ENCODE assay signal across 8 cellular contexts in genomic region chr12:14416658-14417057, GRCh38. TPM values are rescaled to one million over a fixed set of nuclear protein-coding genes. Genes with fewer than 3 reads are reported as not detected.
A peak's percentile ranks its signal among the peaks of the same experiment; 100 is the strongest.
DNase-seq lines count a peak whose midpoint lies in the region; ATAC-seq, FAIRE-seq and TF ChIP-seq lines count a peak whose summit lies in the region.

No MANE protein-coding gene starts in this region.

- intact Hi-C loops in CD4-positive, alpha-beta memory T cell (cut with micrococcal nuclease) = loop anchor here (5.0 kb wide), 1 partner anchor 201 kb away; no protein-coding TSS in a partner anchor
- intact Hi-C loops in prostate gland (cut with DNase I) = no loop called here

- peaks cover 0 to 4% (median 2%) of the 10 kb centered on the region in 8 donors for H3K9me3 Mint-ChIP-seq in CD4-positive, alpha-beta memory T cell
- peaks cover 25% of the 10 kb centered on the region for H3K9me3 Mint-ChIP-seq in nephron

- peaks cover 16% of the 10 kb centered on the region in 2 donors for H3K36me3 Mint-ChIP-seq in CD4-positive, alpha-beta memory T cell
- peaks cover 42% of the 10 kb centered on the region for H3K36me3 Mint-ChIP-seq in nephron (ENCODE audit: low read depth)

- WGBS in prostate gland = 81% methylated on average over 1 of the region's 1 CpG

- no peak for FAIRE-seq in HTR-8/SVneo (lab: Jason Lieb, UNC)

- H3K4me1 Mint-ChIP-seq in CD4-positive, alpha-beta memory T cell = peaks cover 47 to 74% (median 59%) of the 10 kb centered on the region in 4 donors
- H3K4me1 Mint-ChIP-seq in nephron = peaks cover 12% of the 10 kb centered on the region

- peaks cover 84% of the 10 kb centered on the region for H3K4me1 ChIP-seq in CD4-positive, alpha-beta memory T cell (ENCODE audit: insufficient read depth, low read length)
- no peaks in the 10 kb centered on the region for H3K4me1 ChIP-seq in prostate gland (replicated peaks)

- TF ChIP-seq CTCF in nephron (IDR thresholded peaks at IDR 0.05; ENCODE audit: unreplicated experiment in 3 of 3) (no peak), prostate gland (IDR thresholded peaks at IDR 0.05) (no peak)

- CTCF ChIA-PET in CD4-positive, alpha-beta memory T cell (lab: Charles Lee; ENCODE audit: partially characterized antibody) = interaction anchor here (0.7 to 7.8 kb wide), 17 partner anchors 8 to 178 kb away, joined by 3 to 125 read pairs (median 5); partner anchors contain the start of gene ATF7IP

- peak overlapping the region; percentile 14 for H3K27ac ChIP-seq in CD4-positive, alpha-beta memory T cell (ENCODE audit: low read depth, low read length)
- H3K27ac ChIP-seq in prostate gland = no peak overlapping the region

- ATAC-seq in GM19328 (IDR thresholded peaks at IDR 0.05; ENCODE audit: unreplicated experiment) = no peak

- H3K27ac Mint-ChIP-seq in CD4-positive, alpha-beta memory T cell = peak overlapping the region; percentile 60 to 88 (median 80)
- peak overlapping the region; percentile 89 to 98 (median 97) for H3K27ac Mint-ChIP-seq in nephron

- H3K4me3 ChIP-seq in CD4-positive, alpha-beta memory T cell (ENCODE audit: low read length in 2 of 2) = no peak overlapping the region
- H3K4me3 ChIP-seq in prostate gland = no peak overlapping the region

- no peaks in the 10 kb centered on the region for H3K27me3 Mint-ChIP-seq in CD4-positive, alpha-beta memory T cell
- H3K27me3 Mint-ChIP-seq in nephron (ENCODE audit: low read depth) = no peaks in the 10 kb centered on the region

- peaks cover 11% of the 10 kb centered on the region for H3K36me3 ChIP-seq in CD4-positive, alpha-beta memory T cell (ENCODE audit: insufficient read depth, low read length)
- H3K36me3 ChIP-seq in prostate gland = no peaks in the 10 kb centered on the region

- POLR2A ChIA-PET in CD4-positive, alpha-beta memory T cell (lab: Charles Lee; ENCODE audit: partially characterized antibody) = interaction anchor here (0.6 to 11.5 kb wide), 19 partner anchors 9 to 357 kb away, joined by 3 to 196 read pairs (median 5); partner anchors contain the start of gene ATF7IP

- peak overlapping the region; percentile 3 to 70 (median 44) for H3K4me3 Mint-ChIP-seq in CD4-positive, alpha-beta memory T cell
- H3K4me3 Mint-ChIP-seq in nephron = peak overlapping the region; percentile 19 to 39 (median 24)

- no peak for TF ChIP-seq POLR2A in erythroblast (IDR thresholded peaks at IDR 0.05; ENCODE audit: low read length)
- TF ChIP-seq POLR2A in prostate gland (IDR thresholded peaks at IDR 0.05) = no peak

- H3K27me3 ChIP-seq in CD4-positive, alpha-beta memory T cell (ENCODE audit: insufficient read depth, low read length) = no peaks in the 10 kb centered on the region
- H3K27me3 ChIP-seq in prostate gland (replicated peaks; ENCODE audit: insufficient read depth) = no peaks in the 10 kb centered on the region

- DNase-seq in CD4-positive, alpha-beta memory T cell = peak; percentile 67 to 78 (median 73)
- DNase-seq in HTR-8/SVneo (ENCODE audit: insufficient read length, low spot score) = peak; percentile 40
- peak; percentile 69 to 90 for DNase-seq in SW 1271 (lab: John Stamatoyannopoulos, UW)
- DNase-seq in erythroblast (lab: John Stamatoyannopoulos, UW) = peak; percentile 82 to 88
- DNase-seq in prostate gland (ENCODE audit: low spot score) = no peak
- DNase-seq in stimulated activated CD4-positive, alpha-beta T cell treated with anti-CD3 and anti-CD28 coated beads, Interleukin-4, amount 100 ng/mL, for 4 hours = no peak

- peaks cover 0 to 3% of the 10 kb centered on the region in 2 donors for H3K9me3 ChIP-seq in CD4-positive, alpha-beta memory T cell (ENCODE audit: control insufficient read depth in 1 of 2, low read length in 2 of 2)
- H3K9me3 ChIP-seq in prostate gland = no peaks in the 10 kb centered on the region

RNA-seq across cellular contexts. Expression of gene ATF7IP, which starts 51.2 kb away (rescaled TPM):
- total RNA-seq in CD4-positive, alpha-beta memory T cell = 100 to 1,000 TPM; 209 to 223 TPM
- 100 to 1,000 TPM in 1 of 2 donors, 10 to 100 TPM in 1; 87.3 to 103 TPM for polyA plus RNA-seq in CD4-positive, alpha-beta memory T cell
- total RNA-seq in prostate gland = 10 to 100 TPM; 47.1 to 49.9 TPM

Comparison
In these comparisons a context has a peak if more than half of its experiments do, and no peak if none do; other contexts are left out.
1. DNase-seq: peak in CD4-positive, alpha-beta memory T cell (5 of 5), HTR-8/SVneo (single experiment), SW 1271 (2 of 2) and erythroblast (2 of 2); none in prostate gland (single experiment) and stimulated activated CD4-positive, alpha-beta T cell treated with anti-CD3 and anti-CD28 coated beads, Interleukin-4, amount 100 ng/mL, for 4 hours (0 of 2).
2. RNA of gene ATF7IP, which starts 51.2 kb away (total RNA-seq): 209 to 223 TPM in CD4-positive, alpha-beta memory T cell; 47.1 to 49.9 TPM in prostate gland; every median in the first group is over 4 times any median in the second.